1 cellular context compared by ENCODE assay signal in the genomic region with DNA sequence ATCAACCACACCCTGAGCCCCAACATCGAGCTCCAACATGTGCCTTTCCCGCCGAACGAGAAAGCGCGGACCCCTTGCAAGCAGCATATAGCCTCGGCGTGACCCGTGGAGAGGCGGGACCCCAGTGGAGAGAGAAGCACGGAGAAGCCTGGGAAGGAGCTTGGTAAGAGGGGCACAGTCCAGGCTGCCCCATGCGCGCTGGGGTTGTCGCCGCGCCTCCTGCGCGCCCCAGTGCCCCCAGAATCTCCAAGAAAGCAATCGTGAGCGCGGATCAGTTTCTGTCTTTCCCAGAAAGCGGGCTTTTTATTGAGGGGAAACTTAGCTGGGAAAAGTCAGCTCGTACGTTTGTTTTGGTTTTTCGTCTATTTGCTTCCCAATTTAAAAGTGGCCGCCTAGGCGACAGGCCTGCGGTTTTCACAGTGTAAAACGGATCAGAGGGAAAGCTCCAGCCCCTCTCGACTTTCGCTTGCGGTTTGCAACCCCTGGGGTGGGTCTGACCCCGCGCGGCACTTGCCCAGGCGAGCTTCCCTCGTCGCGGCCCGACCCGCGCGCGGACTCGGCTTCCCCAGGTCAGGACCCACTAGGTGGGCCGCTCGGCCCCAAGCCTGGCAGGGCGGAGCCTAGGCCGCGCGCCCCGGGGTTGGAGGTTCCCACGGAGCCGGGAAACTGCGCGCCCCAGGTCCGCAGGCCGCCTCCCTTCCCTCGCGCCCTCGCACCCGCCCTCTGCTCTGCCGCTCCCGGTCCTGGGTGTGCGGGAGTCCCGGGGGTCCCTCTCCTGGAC.
TF ChIP-seq lines count a peak whose summit lies in the region.

No MANE protein-coding gene starts in this region.

TF ChIP-seq in HepG2, 621 proteins besides CTCF, POLR2A, EP300 and RAD21 (continued from another document and continues in another):
- TF ChIP-seq IKZF4 (CRISPR knock-in tag; IDR thresholded peaks at IDR 0.05; ENCODE audit: borderline replicate concordance, low read depth, not compliant biosample characterization) (no peak), GLI4 (CRISPR knock-in tag; IDR thresholded peaks at IDR 0.05; ENCODE audit: borderline replicate concordance) (no peak), ZNF800 (CRISPR knock-in tag; IDR thresholded peaks at IDR 0.05) (peak; percentile 93), KDM1A (CRISPR knock-in tag; IDR thresholded peaks at IDR 0.05) (no peak), RNF2 (conservative IDR thresholded peaks at IDR 0.05; ENCODE audit: low read depth) (no peak), IRF2 (CRISPR knock-in tag; IDR thresholded peaks at IDR 0.05) (0 out of 2 replicates have a peak, but pooled peaks have one; percentile 48), ZNF839 (CRISPR knock-in tag; IDR thresholded peaks at IDR 0.05; ENCODE audit: borderline replicate concordance) (no peak), HDAC2 (CRISPR knock-in tag; IDR thresholded peaks at IDR 0.05) (peak; percentile 24; the same call in 1 of the 2 replicates), NR3C1 (CRISPR knock-in tag; IDR thresholded peaks at IDR 0.05) (no peak), FOXK2 (IDR thresholded peaks at IDR 0.05) (no peak), ZNF746 (CRISPR knock-in tag; IDR thresholded peaks at IDR 0.05) (no peak; the same call in 1 of the 2 replicates), ZNF569 (CRISPR knock-in tag; IDR thresholded peaks at IDR 0.05; ENCODE audit: borderline replicate concordance) (no peak), GZF1 (CRISPR knock-in tag; IDR thresholded peaks at IDR 0.05) (no peak), ZFAT (CRISPR knock-in tag; conservative IDR thresholded peaks at IDR 0.05) (peak; percentile 82; the same call in 1 of the 2 replicates), HMG20B (CRISPR knock-in tag; conservative IDR thresholded peaks at IDR 0.05) (no peak), MTA1 (CRISPR knock-in tag; IDR thresholded peaks at IDR 0.05; ENCODE audit: borderline replicate concordance) (peak; percentile 54; the same call in 1 of the 2 replicates), MED13 (CRISPR knock-in tag; IDR thresholded peaks at IDR 0.05) (peak; percentile 29; the same call in 1 of the 2 replicates), ZNF678 (CRISPR knock-in tag; IDR thresholded peaks at IDR 0.05) (no peak), ZNF766 (CRISPR knock-in tag; IDR thresholded peaks at IDR 0.05; ENCODE audit: borderline replicate concordance) (peak; percentile 72; the same call in 1 of the 2 replicates), ERF (CRISPR knock-in tag; IDR thresholded peaks at IDR 0.05) (no peak; the same call in 1 of the 2 replicates), XBP1 (CRISPR knock-in tag; IDR thresholded peaks at IDR 0.05) (no peak), ZNF737 (CRISPR knock-in tag; IDR thresholded peaks at IDR 0.05; ENCODE audit: borderline replicate concordance) (no peak; the same call in 1 of the 2 replicates), GMEB1 (CRISPR knock-in tag; IDR thresholded peaks at IDR 0.05; ENCODE audit: borderline replicate concordance) (no peak), ZNF10 (CRISPR knock-in tag; IDR thresholded peaks at IDR 0.05; ENCODE audit: borderline replicate concordance, low read depth) (no peak), ZNF367 (CRISPR knock-in tag; IDR thresholded peaks at IDR 0.05; ENCODE audit: borderline replicate concordance) (no peak), TSC22D2 (CRISPR knock-in tag; IDR thresholded peaks at IDR 0.05; ENCODE audit: borderline replicate concordance) (no peak), ISX (CRISPR knock-in tag; conservative IDR thresholded peaks at IDR 0.05) (no peak), KLF12 (CRISPR knock-in tag; IDR thresholded peaks at IDR 0.05; ENCODE audit: borderline replicate concordance) (0 out of 2 replicates have a peak, but pooled peaks have one; percentile 61), SOX5 (CRISPR knock-in tag; IDR thresholded peaks at IDR 0.05; ENCODE audit: borderline replicate concordance) (no peak), POGZ (CRISPR knock-in tag; IDR thresholded peaks at IDR 0.05) (peak; percentile 56; the same call in 1 of the 2 replicates), KLF11 (CRISPR knock-in tag; IDR thresholded peaks at IDR 0.05) (no peak), JUN (CRISPR knock-in tag; IDR thresholded peaks at IDR 0.05) (no peak), CHD2 (IDR thresholded peaks at IDR 0.05; ENCODE audit: low read depth, low read length) (no peak), WIZ (CRISPR knock-in tag; IDR thresholded peaks at IDR 0.05) (no peak), ZNF12 (CRISPR knock-in tag; IDR thresholded peaks at IDR 0.05) (0 out of 2 replicates have a peak, but pooled peaks have one; percentile 17), ZNF142 (CRISPR knock-in tag; IDR thresholded peaks at IDR 0.05) (peak; percentile 74; the same call in 1 of the 2 replicates), TEAD2 (CRISPR knock-in tag; IDR thresholded peaks at IDR 0.05) (0 out of 2 replicates have a peak, but pooled peaks have one; percentile 30)
- TF ChIP-seq, protein P1, sequence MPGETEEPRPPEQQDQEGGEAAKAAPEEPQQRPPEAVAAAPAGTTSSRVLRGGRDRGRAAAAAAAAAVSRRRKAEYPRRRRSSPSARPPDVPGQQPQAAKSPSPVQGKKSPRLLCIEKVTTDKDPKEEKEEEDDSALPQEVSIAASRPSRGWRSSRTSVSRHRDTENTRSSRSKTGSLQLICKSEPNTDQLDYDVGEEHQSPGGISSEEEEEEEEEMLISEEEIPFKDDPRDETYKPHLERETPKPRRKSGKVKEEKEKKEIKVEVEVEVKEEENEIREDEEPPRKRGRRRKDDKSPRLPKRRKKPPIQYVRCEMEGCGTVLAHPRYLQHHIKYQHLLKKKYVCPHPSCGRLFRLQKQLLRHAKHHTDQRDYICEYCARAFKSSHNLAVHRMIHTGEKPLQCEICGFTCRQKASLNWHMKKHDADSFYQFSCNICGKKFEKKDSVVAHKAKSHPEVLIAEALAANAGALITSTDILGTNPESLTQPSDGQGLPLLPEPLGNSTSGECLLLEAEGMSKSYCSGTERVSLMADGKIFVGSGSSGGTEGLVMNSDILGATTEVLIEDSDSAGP (CRISPR knock-in tag; IDR thresholded peaks at IDR 0.05; ENCODE audit: borderline replicate concordance), result peak; percentile 75; the same call in 1 of the 2 replicates
- TF ChIP-seq, protein P2, sequence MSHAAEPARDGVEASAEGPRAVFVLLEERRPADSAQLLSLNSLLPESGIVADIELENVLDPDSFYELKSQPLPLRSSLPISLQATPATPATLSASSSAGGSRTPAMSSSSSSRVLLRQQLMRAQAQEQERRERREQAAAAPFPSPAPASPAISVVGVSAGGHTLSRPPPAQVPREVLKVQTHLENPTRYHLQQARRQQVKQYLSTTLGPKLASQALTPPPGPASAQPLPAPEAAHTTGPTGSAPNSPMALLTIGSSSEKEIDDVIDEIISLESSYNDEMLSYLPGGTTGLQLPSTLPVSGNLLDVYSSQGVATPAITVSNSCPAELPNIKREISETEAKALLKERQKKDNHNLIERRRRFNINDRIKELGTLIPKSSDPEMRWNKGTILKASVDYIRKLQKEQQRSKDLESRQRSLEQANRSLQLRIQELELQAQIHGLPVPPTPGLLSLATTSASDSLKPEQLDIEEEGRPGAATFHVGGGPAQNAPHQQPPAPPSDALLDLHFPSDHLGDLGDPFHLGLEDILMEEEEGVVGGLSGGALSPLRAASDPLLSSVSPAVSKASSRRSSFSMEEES (CRISPR knock-in tag; IDR thresholded peaks at IDR 0.05), result peak; percentile 37; the same call in 1 of the 2 replicates
- TF ChIP-seq, protein P3, sequence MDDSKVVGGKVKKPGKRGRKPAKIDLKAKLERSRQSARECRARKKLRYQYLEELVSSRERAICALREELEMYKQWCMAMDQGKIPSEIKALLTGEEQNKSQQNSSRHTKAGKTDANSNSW (CRISPR knock-in tag; IDR thresholded peaks at IDR 0.05; ENCODE audit: borderline replicate concordance), result no peak; the same call in 1 of the 2 replicates
- TF ChIP-seq, protein P4, sequence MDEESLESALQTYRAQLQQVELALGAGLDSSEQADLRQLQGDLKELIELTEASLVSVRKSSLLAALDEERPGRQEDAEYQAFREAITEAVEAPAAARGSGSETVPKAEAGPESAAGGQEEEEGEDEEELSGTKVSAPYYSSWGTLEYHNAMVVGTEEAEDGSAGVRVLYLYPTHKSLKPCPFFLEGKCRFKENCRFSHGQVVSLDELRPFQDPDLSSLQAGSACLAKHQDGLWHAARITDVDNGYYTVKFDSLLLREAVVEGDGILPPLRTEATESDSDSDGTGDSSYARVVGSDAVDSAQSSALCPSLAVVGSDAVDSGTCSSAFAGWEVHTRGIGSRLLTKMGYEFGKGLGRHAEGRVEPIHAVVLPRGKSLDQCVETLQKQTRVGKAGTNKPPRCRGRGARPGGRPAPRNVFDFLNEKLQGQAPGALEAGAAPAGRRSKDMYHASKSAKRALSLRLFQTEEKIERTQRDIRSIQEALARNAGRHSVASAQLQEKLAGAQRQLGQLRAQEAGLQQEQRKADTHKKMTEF (CRISPR knock-in tag; IDR thresholded peaks at IDR 0.05), result peak; percentile 47; the same call in 1 of the 2 replicates
- TF ChIP-seq, protein P5, sequence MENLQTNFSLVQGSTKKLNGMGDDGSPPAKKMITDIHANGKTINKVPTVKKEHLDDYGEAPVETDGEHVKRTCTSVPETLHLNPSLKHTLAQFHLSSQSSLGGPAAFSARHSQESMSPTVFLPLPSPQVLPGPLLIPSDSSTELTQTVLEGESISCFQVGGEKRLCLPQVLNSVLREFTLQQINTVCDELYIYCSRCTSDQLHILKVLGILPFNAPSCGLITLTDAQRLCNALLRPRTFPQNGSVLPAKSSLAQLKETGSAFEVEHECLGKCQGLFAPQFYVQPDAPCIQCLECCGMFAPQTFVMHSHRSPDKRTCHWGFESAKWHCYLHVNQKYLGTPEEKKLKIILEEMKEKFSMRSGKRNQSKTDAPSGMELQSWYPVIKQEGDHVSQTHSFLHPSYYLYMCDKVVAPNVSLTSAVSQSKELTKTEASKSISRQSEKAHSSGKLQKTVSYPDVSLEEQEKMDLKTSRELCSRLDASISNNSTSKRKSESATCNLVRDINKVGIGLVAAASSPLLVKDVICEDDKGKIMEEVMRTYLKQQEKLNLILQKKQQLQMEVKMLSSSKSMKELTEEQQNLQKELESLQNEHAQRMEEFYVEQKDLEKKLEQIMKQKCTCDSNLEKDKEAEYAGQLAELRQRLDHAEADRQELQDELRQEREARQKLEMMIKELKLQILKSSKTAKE (CRISPR knock-in tag; IDR thresholded peaks at IDR 0.05; ENCODE audit: borderline replicate concordance), result peak; percentile 37; the same call in 1 of the 2 replicates
- TF ChIP-seq, protein P6, sequence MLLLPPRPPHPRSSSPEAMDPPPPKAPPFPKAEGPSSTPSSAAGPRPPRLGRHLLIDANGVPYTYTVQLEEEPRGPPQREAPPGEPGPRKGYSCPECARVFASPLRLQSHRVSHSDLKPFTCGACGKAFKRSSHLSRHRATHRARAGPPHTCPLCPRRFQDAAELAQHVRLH (CRISPR knock-in tag; IDR thresholded peaks at IDR 0.05; ENCODE audit: borderline replicate concordance, low read depth), result peak; percentile 69; the same call in 1 of the 2 replicates
